Comparison of ENCODE assay signal across 14 cellular contexts in genomic region chrX:133444196-133444595, GRCh38. TPM values are rescaled to one million over a fixed set of nuclear protein-coding genes. Genes with fewer than 3 reads are reported as not detected.
"Had no signal": no experiment of that assay in that cellular context is flagged by ENCODE, and none has a peak within 500 bp of the region (broad histone marks: within the 10 kb centered on the region; RNA-seq: fewer than 3 reads in every experiment).

No MANE protein-coding gene starts in this region.

- H3K27ac Mint-ChIP-seq: activated naive CD4-positive, alpha-beta T cell treated with anti-CD3 and anti-CD28 coated beads, Interleukin-2, amount 10 ng/mL, durations not matched to agents 7 days and 5 days; activated T-helper 2 cell treated with anti-CD3 and anti-CD28 coated beads, Interferon-gamma antibody, Interleukin-2, Interleukin-4, amounts not matched to agents 10 μg/mL and 5 μg/mL and 100 μg/mL, durations not matched to agents 14 hours and 24 hours and 36 hours; dendritic cell treated with granulocyte-macrophage colony-stimulating factor and Interleukin-4, amounts not matched to agents 40 ng/mL and 50 ng/mL, for 4 days had no signal

- H3K27me3 ChIP-seq: foreskin keratinocyte, thyroid gland had no signal

- H3K27me3 Mint-ChIP-seq: central memory CD8-positive, alpha-beta T cell had no signal

- H3K36me3 ChIP-seq: adrenal gland, left ventricle myocardium inferior, stomach, thyroid gland had no signal

- H3K27ac ChIP-seq: adrenal gland, foreskin keratinocyte, left ventricle myocardium inferior, parathyroid adenoma, stomach, thyroid gland had no signal

- FAIRE-seq: keratinocyte, TTC549 had no signal

- ATAC-seq: T-helper 17 cell had no signal

- H3K4me3 Mint-ChIP-seq: activated naive CD4-positive, alpha-beta T cell treated with anti-CD3 and anti-CD28 coated beads, Interleukin-2, amount 10 ng/mL, durations not matched to agents 7 days and 5 days; central memory CD8-positive, alpha-beta T cell; dendritic cell treated with granulocyte-macrophage colony-stimulating factor and Interleukin-4, amounts not matched to agents 40 ng/mL and 50 ng/mL, for 4 days; T-helper 17 cell had no signal

- H3K4me3 ChIP-seq: thyroid gland had no signal

- H3K9me3 Mint-ChIP-seq: activated naive CD4-positive, alpha-beta T cell treated with anti-CD3 and anti-CD28 coated beads, Interleukin-2, amount 10 ng/mL, durations not matched to agents 7 days and 5 days; activated T-helper 2 cell treated with anti-CD3 and anti-CD28 coated beads, Interferon-gamma antibody, Interleukin-2, Interleukin-4, amounts not matched to agents 10 μg/mL and 5 μg/mL and 100 μg/mL, durations not matched to agents 14 hours and 24 hours and 36 hours; central memory CD8-positive, alpha-beta T cell; dendritic cell treated with granulocyte-macrophage colony-stimulating factor and Interleukin-4, amounts not matched to agents 40 ng/mL and 50 ng/mL, for 4 days had no signal

- H3K36me3 Mint-ChIP-seq: activated naive CD4-positive, alpha-beta T cell treated with anti-CD3 and anti-CD28 coated beads, Interleukin-2, amount 10 ng/mL, durations not matched to agents 7 days and 5 days had no signal

- H3K4me1 Mint-ChIP-seq: activated naive CD4-positive, alpha-beta T cell treated with anti-CD3 and anti-CD28 coated beads, Interleukin-2, amount 10 ng/mL, durations not matched to agents 7 days and 5 days had no signal

- DNase-seq: activated naive CD4-positive, alpha-beta T cell treated with anti-CD3 and anti-CD28 coated beads, Interleukin-2, amount 10 ng/mL, durations not matched to agents 7 days and 5 days; adrenal gland; left ventricle myocardium inferior; mesenchymal stem cell; stomach; T-helper 17 cell; thyroid gland had no signal

RNA-seq across cellular contexts. Expression of gene GPC4, which starts 28.9 kb away (rescaled TPM):
- total RNA-seq: activated T-helper 2 cell treated with anti-CD3 and anti-CD28 coated beads, Interferon-gamma antibody, Interleukin-2, Interleukin-4, amounts not matched to agents 10 μg/mL and 5 μg/mL and 100 μg/mL, durations not matched to agents 14 hours and 24 hours and 36 hours; T-helper 17 cell had no signal
